ENCODE assay signal across 20 cellular contexts in genomic region chr3:101619734-101620133, GRCh38.
"Had no signal": no experiment of that assay in that cellular context is flagged by ENCODE, and none has a peak within 500 bp of the region (broad histone marks: within the 10 kb centered on the region; RNA-seq: fewer than 3 reads in every experiment).

No MANE protein-coding gene starts in this region.

- H3K4me3 ChIP-seq: esophagus muscularis mucosa, gastroesophageal sphincter, heart left ventricle, left lung, lower lobe of right lung, mucosa of descending colon had no signal

- FAIRE-seq: colon, endothelial cell of umbilical vein, frontal cortex, islet of Langerhans, keratinocyte had no signal

- H3K4me1 ChIP-seq: esophagus muscularis mucosa, foreskin keratinocyte, gastroesophageal sphincter, heart left ventricle, left lung, lower lobe of right lung had no signal

- H3K27me3 ChIP-seq: esophagus muscularis mucosa, foreskin keratinocyte, gastroesophageal sphincter, heart left ventricle, left lung had no signal

- ATAC-seq: effector memory CD8-positive, alpha-beta T cell; foreskin keratinocyte; gastroesophageal sphincter; heart left ventricle; left cardiac atrium; left lung; left ventricle myocardium superior; lower lobe of right lung; mucosa of descending colon had no signal

- H3K27ac ChIP-seq: esophagus muscularis mucosa, foreskin keratinocyte, gastroesophageal sphincter, heart left ventricle, left lung, lower lobe of right lung had no signal

- H3K36me3 ChIP-seq: esophagus muscularis mucosa, gastroesophageal sphincter, heart left ventricle, left lung, lower lobe of right lung had no signal

- H3K9me3 ChIP-seq: esophagus muscularis mucosa, left lung, lower lobe of right lung, mucosa of descending colon had no signal

- DNase-seq: cortex of kidney; effector CD8-positive, alpha-beta T cell; effector memory CD8-positive, alpha-beta T cell; foreskin keratinocyte; heart left ventricle; hippocampal formation; left cardiac atrium; left lung; left ventricle myocardium superior; lower lobe of right lung; mesenchymal stem cell; mucosa of descending colon; naive B cell had no signal
